ENCODE assay signal across 9 cellular contexts in genomic region chr4:117700111-117700892, GRCh38.
DNase-seq lines count a peak whose midpoint lies in the region; ATAC-seq and TF ChIP-seq lines count a peak whose summit lies in the region.
"Had no signal": no experiment of that assay in that cellular context is flagged by ENCODE, and none has a peak within 500 bp of the region (broad histone marks: within the 10 kb centered on the region; RNA-seq: fewer than 3 reads in every experiment).

No MANE protein-coding gene starts in this region.

- peak; percentile 59 for TF ChIP-seq CTCF in VCaP (conservative IDR thresholded peaks at IDR 0.05)

- DNase-seq in NCI-H748 (lab: John Stamatoyannopoulos, UW; ENCODE audit: unreplicated experiment) (peak; percentile 25), NCI-H748 treated with DMSO at 0.1 percent for 48 hours (lab: John Stamatoyannopoulos, UW) (no peak), renal cortical epithelial cell (ENCODE audit: low read depth) (peak; percentile 13)
- DNase-seq in activated naive CD4-positive, alpha-beta T cell treated with anti-CD3 and anti-CD28 coated beads, Interleukin-2, amount 50 U/mL, for 16 hours, result no peak
- DNase-seq in activated CD4-positive, alpha-beta T cell treated with anti-CD3 and anti-CD28 coated beads for 1 hour, result no peak
- no peak for DNase-seq in activated CD4-positive, CD25-positive, alpha-beta regulatory T cell (lab: John Stamatoyannopoulos, UW)
- DNase-seq: activated naive CD8-positive, alpha-beta T cell treated with anti-CD3 and anti-CD28 coated beads, Interleukin-2, amount 50 U/mL, for 24 hours had no signal

- no peak overlapping the region for H3K27ac ChIP-seq in VCaP

- ATAC-seq in HG03342 (IDR thresholded peaks at IDR 0.05; ENCODE audit: unreplicated experiment), result peak; percentile 82
- ATAC-seq: activated naive CD8-positive, alpha-beta T cell treated with anti-CD3 and anti-CD28 coated beads, Interleukin-2, amount 50 U/mL, for 24 hours had no signal

Comparison
In these comparisons a context has a peak if more than half of its experiments do, and no peak if none do; other contexts are left out.
1. DNase-seq: peak in NCI-H748 (single experiment) and renal cortical epithelial cell (single experiment); none in NCI-H748 treated with DMSO at 0.1 percent for 48 hours (single experiment), activated naive CD4-positive, alpha-beta T cell treated with anti-CD3 and anti-CD28 coated beads, Interleukin-2, amount 50 U/mL, for 16 hours (single experiment), activated CD4-positive, alpha-beta T cell treated with anti-CD3 and anti-CD28 coated beads for 1 hour (single experiment) and activated CD4-positive, CD25-positive, alpha-beta regulatory T cell (0 of 4).